Comparison of ENCODE assay signal across 1 cellular context in the genomic region with DNA sequence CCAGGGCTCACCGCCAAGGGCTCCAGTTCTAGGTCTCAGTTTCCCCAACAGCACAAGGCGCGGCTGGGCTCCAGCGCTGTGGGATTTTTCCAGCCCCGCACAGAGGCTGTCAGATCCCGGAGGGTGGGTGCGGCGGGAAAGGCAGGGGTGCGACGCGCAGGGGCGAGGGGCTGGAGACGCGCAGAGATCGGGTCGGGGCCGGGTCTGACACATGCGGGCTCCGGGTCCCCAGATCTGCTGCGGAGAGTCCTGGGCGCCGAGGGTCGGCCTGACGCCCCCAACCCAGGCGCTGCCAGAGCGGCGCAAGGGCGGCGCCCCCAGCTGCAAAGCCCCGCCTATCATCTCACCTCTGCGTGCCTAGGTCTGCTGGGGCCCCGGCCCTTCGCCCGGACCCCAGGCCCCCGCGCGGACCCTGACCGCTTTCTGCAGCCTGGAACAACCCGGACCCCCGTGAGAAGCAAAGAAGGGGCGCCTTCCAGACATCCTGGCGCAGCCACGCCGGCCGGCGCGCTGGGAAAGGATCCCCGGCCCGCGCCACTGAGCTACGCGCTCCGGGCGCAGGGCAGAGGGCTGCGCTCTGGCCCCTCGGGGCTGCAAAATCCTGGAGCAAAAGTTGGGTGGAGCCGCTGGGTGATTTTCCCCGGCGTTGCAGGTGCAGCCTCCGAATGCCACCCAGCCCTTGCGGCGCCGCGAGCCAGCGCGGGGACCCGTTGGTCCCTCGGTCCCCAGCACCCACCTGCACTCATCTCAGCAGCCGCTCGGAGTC.
TF ChIP-seq lines count a peak whose summit lies in the region.

No MANE protein-coding gene starts in this region.

TF ChIP-seq in HCT116, 20 proteins besides CTCF, POLR2A, EP300 and RAD21 (continued from another document):
- TF ChIP-seq, protein P1, sequence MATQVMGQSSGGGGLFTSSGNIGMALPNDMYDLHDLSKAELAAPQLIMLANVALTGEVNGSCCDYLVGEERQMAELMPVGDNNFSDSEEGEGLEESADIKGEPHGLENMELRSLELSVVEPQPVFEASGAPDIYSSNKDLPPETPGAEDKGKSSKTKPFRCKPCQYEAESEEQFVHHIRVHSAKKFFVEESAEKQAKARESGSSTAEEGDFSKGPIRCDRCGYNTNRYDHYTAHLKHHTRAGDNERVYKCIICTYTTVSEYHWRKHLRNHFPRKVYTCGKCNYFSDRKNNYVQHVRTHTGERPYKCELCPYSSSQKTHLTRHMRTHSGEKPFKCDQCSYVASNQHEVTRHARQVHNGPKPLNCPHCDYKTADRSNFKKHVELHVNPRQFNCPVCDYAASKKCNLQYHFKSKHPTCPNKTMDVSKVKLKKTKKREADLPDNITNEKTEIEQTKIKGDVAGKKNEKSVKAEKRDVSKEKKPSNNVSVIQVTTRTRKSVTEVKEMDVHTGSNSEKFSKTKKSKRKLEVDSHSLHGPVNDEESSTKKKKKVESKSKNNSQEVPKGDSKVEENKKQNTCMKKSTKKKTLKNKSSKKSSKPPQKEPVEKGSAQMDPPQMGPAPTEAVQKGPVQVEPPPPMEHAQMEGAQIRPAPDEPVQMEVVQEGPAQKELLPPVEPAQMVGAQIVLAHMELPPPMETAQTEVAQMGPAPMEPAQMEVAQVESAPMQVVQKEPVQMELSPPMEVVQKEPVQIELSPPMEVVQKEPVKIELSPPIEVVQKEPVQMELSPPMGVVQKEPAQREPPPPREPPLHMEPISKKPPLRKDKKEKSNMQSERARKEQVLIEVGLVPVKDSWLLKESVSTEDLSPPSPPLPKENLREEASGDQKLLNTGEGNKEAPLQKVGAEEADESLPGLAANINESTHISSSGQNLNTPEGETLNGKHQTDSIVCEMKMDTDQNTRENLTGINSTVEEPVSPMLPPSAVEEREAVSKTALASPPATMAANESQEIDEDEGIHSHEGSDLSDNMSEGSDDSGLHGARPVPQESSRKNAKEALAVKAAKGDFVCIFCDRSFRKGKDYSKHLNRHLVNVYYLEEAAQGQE (IDR thresholded peaks at IDR 0.05; ENCODE audit: low read depth): no peak
- TF ChIP-seq YY1 (IDR thresholded peaks at IDR 0.05; ENCODE audit: extremely low read depth, insufficient replicate concordance, low read depth, low read length) (no peak), CEBPB (IDR thresholded peaks at IDR 0.05; ENCODE audit: low read depth) (no peak), SP1 (IDR thresholded peaks at IDR 0.05; ENCODE audit: low read depth) (no peak), SRF (IDR thresholded peaks at IDR 0.05; ENCODE audit: low read depth) (no peak), TCF7L2 (IDR thresholded peaks at IDR 0.05; ENCODE audit: borderline replicate concordance, extremely low read depth, insufficient read depth, insufficient read length) (no peak), CBX3 (IDR thresholded peaks at IDR 0.05; ENCODE audit: low read depth) (no peak)
- TF ChIP-seq, protein P2, sequence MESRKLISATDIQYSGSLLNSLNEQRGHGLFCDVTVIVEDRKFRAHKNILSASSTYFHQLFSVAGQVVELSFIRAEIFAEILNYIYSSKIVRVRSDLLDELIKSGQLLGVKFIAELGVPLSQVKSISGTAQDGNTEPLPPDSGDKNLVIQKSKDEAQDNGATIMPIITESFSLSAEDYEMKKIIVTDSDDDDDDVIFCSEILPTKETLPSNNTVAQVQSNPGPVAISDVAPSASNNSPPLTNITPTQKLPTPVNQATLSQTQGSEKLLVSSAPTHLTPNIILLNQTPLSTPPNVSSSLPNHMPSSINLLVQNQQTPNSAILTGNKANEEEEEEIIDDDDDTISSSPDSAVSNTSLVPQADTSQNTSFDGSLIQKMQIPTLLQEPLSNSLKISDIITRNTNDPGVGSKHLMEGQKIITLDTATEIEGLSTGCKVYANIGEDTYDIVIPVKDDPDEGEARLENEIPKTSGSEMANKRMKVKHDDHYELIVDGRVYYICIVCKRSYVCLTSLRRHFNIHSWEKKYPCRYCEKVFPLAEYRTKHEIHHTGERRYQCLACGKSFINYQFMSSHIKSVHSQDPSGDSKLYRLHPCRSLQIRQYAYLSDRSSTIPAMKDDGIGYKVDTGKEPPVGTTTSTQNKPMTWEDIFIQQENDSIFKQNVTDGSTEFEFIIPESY (IDR thresholded peaks at IDR 0.05; ENCODE audit: extremely low read depth, insufficient replicate concordance, low read length): no peak
TF ChIP-seq in HCT116: peak in this region for 0.
